In genomic region chrX:28158019-28158777, GRCh38 we compare ENCODE assay signal across 2 cellular contexts.
TF ChIP-seq lines count a peak whose summit lies in the region.

No MANE protein-coding gene starts in this region.

TF ChIP-seq in liver, 16 proteins besides CTCF, POLR2A, EP300 and RAD21:
- TF ChIP-seq SP1 (IDR thresholded peaks at IDR 0.05) = peak; percentile 42
- TF ChIP-seq NR2F2 (IDR thresholded peaks at IDR 0.05) = no peak
- TF ChIP-seq MAX (IDR thresholded peaks at IDR 0.05) = no peak
- TF ChIP-seq ZBTB33 (IDR thresholded peaks at IDR 0.05) = no peak
- peak; percentile 65 for TF ChIP-seq HNF4G (IDR thresholded peaks at IDR 0.05)
- peak in 1 of 2 donors; percentile 36 for TF ChIP-seq RXRA (IDR thresholded peaks at IDR 0.05)
- no peak for TF ChIP-seq FOXA2 (IDR thresholded peaks at IDR 0.05)
- TF ChIP-seq, protein P1, sequence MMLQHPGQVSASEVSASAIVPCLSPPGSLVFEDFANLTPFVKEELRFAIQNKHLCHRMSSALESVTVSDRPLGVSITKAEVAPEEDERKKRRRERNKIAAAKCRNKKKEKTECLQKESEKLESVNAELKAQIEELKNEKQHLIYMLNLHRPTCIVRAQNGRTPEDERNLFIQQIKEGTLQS (IDR thresholded peaks at IDR 0.05) = no peak
- peak; percentile 47 for TF ChIP-seq YY1 (IDR thresholded peaks at IDR 0.05)
- TF ChIP-seq, protein P2, sequence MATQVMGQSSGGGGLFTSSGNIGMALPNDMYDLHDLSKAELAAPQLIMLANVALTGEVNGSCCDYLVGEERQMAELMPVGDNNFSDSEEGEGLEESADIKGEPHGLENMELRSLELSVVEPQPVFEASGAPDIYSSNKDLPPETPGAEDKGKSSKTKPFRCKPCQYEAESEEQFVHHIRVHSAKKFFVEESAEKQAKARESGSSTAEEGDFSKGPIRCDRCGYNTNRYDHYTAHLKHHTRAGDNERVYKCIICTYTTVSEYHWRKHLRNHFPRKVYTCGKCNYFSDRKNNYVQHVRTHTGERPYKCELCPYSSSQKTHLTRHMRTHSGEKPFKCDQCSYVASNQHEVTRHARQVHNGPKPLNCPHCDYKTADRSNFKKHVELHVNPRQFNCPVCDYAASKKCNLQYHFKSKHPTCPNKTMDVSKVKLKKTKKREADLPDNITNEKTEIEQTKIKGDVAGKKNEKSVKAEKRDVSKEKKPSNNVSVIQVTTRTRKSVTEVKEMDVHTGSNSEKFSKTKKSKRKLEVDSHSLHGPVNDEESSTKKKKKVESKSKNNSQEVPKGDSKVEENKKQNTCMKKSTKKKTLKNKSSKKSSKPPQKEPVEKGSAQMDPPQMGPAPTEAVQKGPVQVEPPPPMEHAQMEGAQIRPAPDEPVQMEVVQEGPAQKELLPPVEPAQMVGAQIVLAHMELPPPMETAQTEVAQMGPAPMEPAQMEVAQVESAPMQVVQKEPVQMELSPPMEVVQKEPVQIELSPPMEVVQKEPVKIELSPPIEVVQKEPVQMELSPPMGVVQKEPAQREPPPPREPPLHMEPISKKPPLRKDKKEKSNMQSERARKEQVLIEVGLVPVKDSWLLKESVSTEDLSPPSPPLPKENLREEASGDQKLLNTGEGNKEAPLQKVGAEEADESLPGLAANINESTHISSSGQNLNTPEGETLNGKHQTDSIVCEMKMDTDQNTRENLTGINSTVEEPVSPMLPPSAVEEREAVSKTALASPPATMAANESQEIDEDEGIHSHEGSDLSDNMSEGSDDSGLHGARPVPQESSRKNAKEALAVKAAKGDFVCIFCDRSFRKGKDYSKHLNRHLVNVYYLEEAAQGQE (IDR thresholded peaks at IDR 0.05) = no peak
- TF ChIP-seq JUND (IDR thresholded peaks at IDR 0.05) = peak in 1 of 2 donors; percentile 43
- no peak for TF ChIP-seq EGR1 (IDR thresholded peaks at IDR 0.05; ENCODE audit: low read depth in 2 of 2)
- no peak for TF ChIP-seq GABPA (IDR thresholded peaks at IDR 0.05 in 1 of 2, conservative IDR thresholded peaks at IDR 0.05 in 1 of 2)
- TF ChIP-seq HNF4A (conservative IDR thresholded peaks at IDR 0.05) = peak; percentile 72 to 78
- no peak for TF ChIP-seq FOXA1 (IDR thresholded peaks at IDR 0.05)
- no peak for TF ChIP-seq TAF1 (conservative IDR thresholded peaks at IDR 0.05)

TF ChIP-seq in HepG2, 621 proteins besides CTCF, POLR2A, EP300 and RAD21:
- TF ChIP-seq TGIF2 (CRISPR knock-in tag; IDR thresholded peaks at IDR 0.05) (no peak), BCL6 (CRISPR knock-in tag; IDR thresholded peaks at IDR 0.05) (no peak), ATF1 (CRISPR knock-in tag; IDR thresholded peaks at IDR 0.05) (no peak), GTF2F1 (IDR thresholded peaks at IDR 0.05; ENCODE audit: low read length) (no peak), ZBTB46 (CRISPR knock-in tag; IDR thresholded peaks at IDR 0.05; ENCODE audit: borderline replicate concordance) (no peak), BRF2 (CRISPR knock-in tag; IDR thresholded peaks at IDR 0.05) (no peak), CHCHD3 (CRISPR knock-in tag; IDR thresholded peaks at IDR 0.05) (no peak), ZNF577 (CRISPR knock-in tag; IDR thresholded peaks at IDR 0.05; ENCODE audit: borderline replicate concordance, low read depth) (no peak), ZNF451 (CRISPR knock-in tag; IDR thresholded peaks at IDR 0.05) (no peak), ZBTB49 (CRISPR knock-in tag; IDR thresholded peaks at IDR 0.05; ENCODE audit: borderline replicate concordance) (no peak), ZFP41 (CRISPR knock-in tag; IDR thresholded peaks at IDR 0.05; ENCODE audit: borderline replicate concordance) (no peak), U2AF2 (IDR thresholded peaks at IDR 0.05; ENCODE audit: low read depth, low read length) (no peak), NCOA2 (CRISPR knock-in tag; IDR thresholded peaks at IDR 0.05) (no peak), ZNF552 (CRISPR knock-in tag; IDR thresholded peaks at IDR 0.05; ENCODE audit: borderline replicate concordance) (no peak)
- TF ChIP-seq, protein P3, sequence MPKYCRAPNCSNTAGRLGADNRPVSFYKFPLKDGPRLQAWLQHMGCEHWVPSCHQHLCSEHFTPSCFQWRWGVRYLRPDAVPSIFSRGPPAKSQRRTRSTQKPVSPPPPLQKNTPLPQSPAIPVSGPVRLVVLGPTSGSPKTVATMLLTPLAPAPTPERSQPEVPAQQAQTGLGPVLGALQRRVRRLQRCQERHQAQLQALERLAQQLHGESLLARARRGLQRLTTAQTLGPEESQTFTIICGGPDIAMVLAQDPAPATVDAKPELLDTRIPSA (CRISPR knock-in tag; IDR thresholded peaks at IDR 0.05; ENCODE audit: borderline replicate concordance) = no peak
